Comparison of ENCODE assay signal across 1 cellular context in genomic region chr5:150149618-150150017, GRCh38.
TF ChIP-seq lines count a peak whose summit lies in the region.

No MANE protein-coding gene starts in this region.

TF ChIP-seq in IMR-90, 13 proteins besides CTCF, POLR2A, EP300 and RAD21:
- TF ChIP-seq RCOR1 (IDR thresholded peaks at IDR 0.05; ENCODE audit: insufficient replicate concordance, low read length) = no peak
- no peak for TF ChIP-seq MAZ (IDR thresholded peaks at IDR 0.05; ENCODE audit: borderline replicate concordance, low read depth, low read length)
- no peak for TF ChIP-seq BHLHE40 (IDR thresholded peaks at IDR 0.05; ENCODE audit: low read depth, low read length)
- TF ChIP-seq CEBPB (IDR thresholded peaks at IDR 0.05; ENCODE audit: low read depth, low read length) = no peak
- no peak for TF ChIP-seq SMC3 (IDR thresholded peaks at IDR 0.05; ENCODE audit: low read depth, low read length)
- no peak for TF ChIP-seq NFE2L2 (IDR thresholded peaks at IDR 0.05; ENCODE audit: low read depth, low read length)
- TF ChIP-seq CHD1 (IDR thresholded peaks at IDR 0.05; ENCODE audit: low read depth, low read length) = no peak
- TF ChIP-seq MXI1 (IDR thresholded peaks at IDR 0.05; ENCODE audit: borderline replicate concordance, low read depth, low read length) = no peak
- TF ChIP-seq RFX5 (IDR thresholded peaks at IDR 0.05; ENCODE audit: low read depth, low read length) = no peak
- no peak for TF ChIP-seq FOS (IDR thresholded peaks at IDR 0.05; ENCODE audit: low read depth, low read length)
- TF ChIP-seq ELK1 (IDR thresholded peaks at IDR 0.05; ENCODE audit: borderline replicate concordance, low read depth, low read length) = no peak
